Comparison of ENCODE assay signal across 8 cellular contexts in genomic region chr5:73496984-73497457, GRCh38. TPM values are rescaled to one million over a fixed set of nuclear protein-coding genes. Genes with fewer than 3 reads are reported as not detected.
DNase-seq lines count a peak whose midpoint lies in the region; ATAC-seq and TF ChIP-seq lines count a peak whose summit lies in the region.

No MANE protein-coding gene starts in this region.

- POLR2A ChIA-PET in AG04449 (lab: Yijun Ruan, JAX) (no interaction called here), WTC11 (lab: Charles Lee) (no interaction called here), GM10248 (lab: Yijun Ruan, JAX) (no interaction called here)

- no peak for DNase-seq in AG04449 (ENCODE audit: low read depth, low spot score)
- DNase-seq in GM12865 (ENCODE audit: low read depth) = peak; percentile 39
- DNase-seq in NCI-H2171 (lab: John Stamatoyannopoulos, UW) = peak; percentile 38
- DNase-seq in WTC11 (ENCODE audit: low spot score) = no peak
- no peak for DNase-seq in GM19240 (ENCODE audit: insufficient read length, low spot score)
- DNase-seq in globus pallidus (ENCODE audit: low spot score) = no peak
- DNase-seq in GM10248 (ENCODE audit: extremely low spot score) = no peak

- peaks cover 52% of the 10 kb centered on the region for H3K4me1 Mint-ChIP-seq in WTC11

- H3K4me3 ChIP-seq in AG04449 (ENCODE audit: low read depth, low read length) (no peak overlapping the region; the same call in 1 of the 2 replicates), GM12865 (ENCODE audit: low read depth, low read length) (peak overlapping the region; percentile 79), iPS-20b (ENCODE audit: low read length) (peak overlapping the region; percentile 79)

- CTCF ChIA-PET in AG04449 (lab: Yijun Ruan, JAX) = interaction anchor here (0.8 to 6.2 kb wide), 15 partner anchors 10 to 281 kb away, joined by 3 to 34 read pairs (median 5); no protein-coding TSS in a partner anchor
- CTCF ChIA-PET in WTC11 (lab: Charles Lee) = interaction anchor here (0.7 to 1.8 kb wide), 5 partner anchors 10 to 326 kb away, joined by 3 to 10 read pairs (median 3); no protein-coding TSS in a partner anchor
- CTCF ChIA-PET in GM10248 (lab: Yijun Ruan, JAX) = interaction anchor here (0.9 kb wide), 1 partner anchor 68 kb away, joined by 4 read pairs; no protein-coding TSS in a partner anchor

- H3K9ac ChIP-seq in iPS-20b (ENCODE audit: low read depth, low read length) = peak overlapping the region; percentile 92; the same call in 1 of the 2 replicates

- no peaks in the 10 kb centered on the region for H3K9me3 Mint-ChIP-seq in WTC11

- H3K27me3 Mint-ChIP-seq in WTC11 (ENCODE audit: low read depth) = no peaks in the 10 kb centered on the region; the same call in 1 of the 2 replicates

- peaks cover 28% of the 10 kb centered on the region for H3K36me3 Mint-ChIP-seq in WTC11

- peaks cover 28% of the 10 kb centered on the region for H3K36me3 ChIP-seq in iPS-20b (ENCODE audit: insufficient read depth, low read depth, low read length)

- peak overlapping the region; percentile 89 for H3K27ac Mint-ChIP-seq in WTC11

- H3K4me1 ChIP-seq in iPS-20b (ENCODE audit: insufficient read depth, low read length) = peaks cover 17% of the 10 kb centered on the region; the same call in 1 of the 2 replicates

- no peak for ATAC-seq in WTC11

- H3K27me3 ChIP-seq in iPS-20b (ENCODE audit: insufficient read depth, low read length) = no peaks in the 10 kb centered on the region

- peak overlapping the region; percentile 91 for H3K4me3 Mint-ChIP-seq in WTC11

- TF ChIP-seq CTCF in AG04449 (IDR thresholded peaks at IDR 0.05; ENCODE audit: insufficient read depth, low read length, missing control alignments) (peak; percentile 26), GM12865 (IDR thresholded peaks at IDR 0.05; ENCODE audit: insufficient read depth, low read depth, low read length, missing control alignments) (peak; percentile 22), WTC11 (IDR thresholded peaks at IDR 0.05) (no peak), GM10248 (IDR thresholded peaks at IDR 0.05; ENCODE audit: control extremely low read depth, extremely low read depth, low read depth, missing control alignments) (no peak)

- no peak overlapping the region for H3K27ac ChIP-seq in iPS-20b (ENCODE audit: low read length)

- H3K9me3 ChIP-seq in iPS-20b (ENCODE audit: insufficient read depth, low read depth, low read length) = no peaks in the 10 kb centered on the region

TF ChIP-seq in WTC11, 78 proteins besides CTCF, POLR2A, EP300 and RAD21:
- TF ChIP-seq TCF7 (CRISPR knock-in tag; IDR thresholded peaks at IDR 0.05; ENCODE audit: low read depth) = no peak
- no peak for TF ChIP-seq CDX4 (CRISPR knock-in tag; IDR thresholded peaks at IDR 0.05; ENCODE audit: borderline replicate concordance)
- TF ChIP-seq PRDM15 (CRISPR knock-in tag; IDR thresholded peaks at IDR 0.05) = no peak
- TF ChIP-seq ZNF219 (CRISPR knock-in tag; IDR thresholded peaks at IDR 0.05; ENCODE audit: borderline replicate concordance) = no peak
- TF ChIP-seq FOXP1 (CRISPR knock-in tag; IDR thresholded peaks at IDR 0.05; ENCODE audit: borderline replicate concordance) = no peak

RNA-seq across cellular contexts. Expression of gene BTF3, which starts 1.2 kb away (rescaled TPM):
- total RNA-seq in WTC11 (2021) = 736 to 764 TPM (median 736 TPM) in 3 replicates

RNA-seq across cellular contexts. Expression of gene FOXD1, which starts 48.4 kb away (rescaled TPM):
- total RNA-seq in WTC11 (2021) = 7.0 to 10.3 TPM (median 7.9 TPM) in 3 replicates

Comparison
In these comparisons a context has a peak if more than half of its experiments do, and no peak if none do; other contexts are left out.
1. DNase-seq: peak in GM12865 (single experiment) and NCI-H2171 (single experiment); none in AG04449 (single experiment), WTC11 (single experiment), GM19240 (single experiment), globus pallidus (single experiment) and GM10248 (single experiment).
2. CTCF ChIP-seq: peak in AG04449 (single experiment) and GM12865 (single experiment); none in WTC11 (single experiment) and GM10248 (single experiment).